Comparison of ENCODE assay signal across 8 cellular contexts in genomic region chr12:104285740-104286537, GRCh38. TPM values are rescaled to one million over a fixed set of nuclear protein-coding genes. Genes with fewer than 3 reads are reported as not detected.
DNase-seq lines count a peak whose midpoint lies in the region; ATAC-seq, FAIRE-seq and TF ChIP-seq lines count a peak whose summit lies in the region.

No MANE protein-coding gene starts in this region.

- DNase-seq in activated CD4-positive, alpha-beta T cell treated with anti-CD3 and anti-CD28 coated beads, Interleukin-2, amount 10 ng/mL, durations not matched to agents 7 days and 5 days: no peak
- no peak for DNase-seq in activated CD4-positive, alpha-beta T cell treated with anti-CD3 and anti-CD28 coated beads for 1 hour
- DNase-seq in RCC 7860 (ENCODE audit: low spot score) (peak; percentile 80), osteoblast (ENCODE audit: insufficient read length, low spot score, missing footprints) (no peak), amniotic stem cell (lab: John Stamatoyannopoulos, UW) (no peak), D721Med (ENCODE audit: insufficient read length, low spot score) (no peak)

- no peaks in the 10 kb centered on the region for H3K9me3 ChIP-seq in endocrine pancreas (ENCODE audit: control insufficient read depth, low read length)
- no peaks in the 10 kb centered on the region for H3K9me3 ChIP-seq in osteoblast (ENCODE audit: low read depth, low read length)

- ATAC-seq in GM18907 (IDR thresholded peaks at IDR 0.05; ENCODE audit: unreplicated experiment): no peak

- H3K27ac Mint-ChIP-seq in activated CD4-positive, alpha-beta T cell treated with anti-CD3 and anti-CD28 coated beads, Interleukin-2, amount 10 ng/mL, durations not matched to agents 7 days and 5 days: peak overlapping the region; percentile 97

- H3K27me3 ChIP-seq in endocrine pancreas (ENCODE audit: control insufficient read depth, insufficient read depth, low read length): no peaks in the 10 kb centered on the region
- H3K27me3 ChIP-seq in osteoblast (ENCODE audit: insufficient read depth, low read length): no peaks in the 10 kb centered on the region

- peaks cover 2% of the 10 kb centered on the region for H3K27me3 Mint-ChIP-seq in activated CD4-positive, alpha-beta T cell treated with anti-CD3 and anti-CD28 coated beads, Interleukin-2, amount 10 ng/mL, durations not matched to agents 7 days and 5 days

- H2AFZ ChIP-seq in osteoblast (ENCODE audit: low read length): no peak overlapping the region

- no peak overlapping the region for H3K9ac ChIP-seq in endocrine pancreas (ENCODE audit: control insufficient read depth, insufficient read depth, low read length)

- CTCF ChIA-PET in activated CD4-positive, alpha-beta T cell treated with anti-CD3 and anti-CD28 coated beads, Interleukin-2, amount 10 ng/mL, durations not matched to agents 7 days and 5 days (lab: Charles Lee): interaction anchor here (1.4 to 2.4 kb wide), 4 partner anchors 9 to 70 kb away, joined by 3 to 16 read pairs (median 8); partner anchors contain the start of genes EID3 and TXNRD1

- H3K36me3 ChIP-seq in endocrine pancreas (ENCODE audit: control insufficient read depth, insufficient read depth, low read length) (no peaks in the 10 kb centered on the region), osteoblast (ENCODE audit: insufficient read depth, low read length) (peaks cover 21% of the 10 kb centered on the region)

- peak overlapping the region; percentile 95 for H3K4me2 ChIP-seq in osteoblast (ENCODE audit: insufficient read depth, low read length)

- no peaks in the 10 kb centered on the region for H3K9me3 Mint-ChIP-seq in activated CD4-positive, alpha-beta T cell treated with anti-CD3 and anti-CD28 coated beads, Interleukin-2, amount 10 ng/mL, durations not matched to agents 7 days and 5 days

- no peak for TF ChIP-seq CTCF in osteoblast (IDR thresholded peaks at IDR 0.05; ENCODE audit: extremely low read depth, low read depth, low read length)
- no peak for TF ChIP-seq CTCF in D721Med (IDR thresholded peaks at IDR 0.05; ENCODE audit: insufficient read depth, missing control alignments)

- H4K20me1 ChIP-seq in osteoblast (ENCODE audit: insufficient read depth, low read length): peaks cover 32% of the 10 kb centered on the region

- peaks cover 9% of the 10 kb centered on the region for H3K4me1 ChIP-seq in endocrine pancreas (ENCODE audit: control insufficient read depth, insufficient read depth, low read length)
- peaks cover 37% of the 10 kb centered on the region for H3K4me1 ChIP-seq in osteoblast (ENCODE audit: insufficient read depth, low read length)

- H3K4me1 Mint-ChIP-seq in activated CD4-positive, alpha-beta T cell treated with anti-CD3 and anti-CD28 coated beads, Interleukin-2, amount 10 ng/mL, durations not matched to agents 7 days and 5 days: peaks cover 25% of the 10 kb centered on the region

- peak overlapping the region; percentile 28 for H3K4me3 ChIP-seq in endocrine pancreas (ENCODE audit: control insufficient read depth, insufficient read depth, low read length)
- H3K4me3 ChIP-seq in osteoblast (ENCODE audit: insufficient read depth, low read length): peak overlapping the region; percentile 91

- FAIRE-seq in RCC 7860 (lab: Jason Lieb, UNC): peak; percentile 61
- no peak for FAIRE-seq in D721Med (lab: Jason Lieb, UNC)

- peak overlapping the region; percentile 94 for H3K4me3 Mint-ChIP-seq in activated CD4-positive, alpha-beta T cell treated with anti-CD3 and anti-CD28 coated beads, Interleukin-2, amount 10 ng/mL, durations not matched to agents 7 days and 5 days

- peak overlapping the region; percentile 99 for H3K27ac ChIP-seq in osteoblast (ENCODE audit: low read depth, low read length)

- peaks cover 14% of the 10 kb centered on the region for H3K36me3 Mint-ChIP-seq in activated CD4-positive, alpha-beta T cell treated with anti-CD3 and anti-CD28 coated beads, Interleukin-2, amount 10 ng/mL, durations not matched to agents 7 days and 5 days (ENCODE audit: low read depth)

- peaks cover 41% of the 10 kb centered on the region for H3K79me2 ChIP-seq in osteoblast (ENCODE audit: insufficient read depth, low read length)

- POLR2A ChIA-PET in activated CD4-positive, alpha-beta T cell treated with anti-CD3 and anti-CD28 coated beads, Interleukin-2, amount 10 ng/mL, durations not matched to agents 7 days and 5 days (lab: Charles Lee): no interaction called here

RNA-seq across cellular contexts. Expression of gene EID3, which starts 17.6 kb away (rescaled TPM):
- 1 to 10 TPM; 5.8 to 6.9 TPM for total RNA-seq in activated CD4-positive, alpha-beta T cell treated with anti-CD3 and anti-CD28 coated beads, Interleukin-2, amount 10 ng/mL, durations not matched to agents 7 days and 5 days
- total RNA-seq in osteoblast: 14.4 and 19.2 TPM in 2 replicates
